ENCODE assay signal across 7 cellular contexts in genomic region chr3:138539352-138539751, GRCh38.
"Had no signal": no experiment of that assay in that cellular context is flagged by ENCODE, and none has a peak within 500 bp of the region (broad histone marks: within the 10 kb centered on the region; RNA-seq: fewer than 3 reads in every experiment).

No MANE protein-coding gene starts in this region.

- H3K9ac ChIP-seq: KMS-11 had no signal

- H3K4me3 ChIP-seq: K562 had no signal

- DNase-seq: IMR-90, KBM-7, KG1 had no signal

- H3K27ac ChIP-seq: HL-60, KMS-11 had no signal

- H3K4me2 ChIP-seq: KMS-11 had no signal

- FAIRE-seq: HTR-8/SVneo, K562 had no signal

- ATAC-seq: K562 had no signal
